In genomic region chrX:86051741-86052140, GRCh38 we compare ENCODE assay signal across 28 cellular contexts.
"Had no signal": no experiment of that assay in that cellular context is flagged by ENCODE, and none has a peak within 500 bp of the region (broad histone marks: within the 10 kb centered on the region; RNA-seq: fewer than 3 reads in every experiment).

No MANE protein-coding gene starts in this region.

- H3K9me3 Mint-ChIP-seq: natural killer cell; stimulated activated memory B cell treated with anti-CD40 and anti-IgM and Interleukin-4, amounts not matched to agents 10 μg/mL and 1 μg/mL and 100 μg/mL, for 72 hours had no signal

- H3K27ac ChIP-seq: hepatocyte, left ventricle myocardium inferior, pancreas, prostate gland, right atrium auricular region, right lobe of liver, stomach, testis, thyroid gland, transverse colon, upper lobe of left lung, vagina had no signal

- DNase-seq: islet precursor cell; left ventricle myocardium inferior; mesendoderm; naive B cell; natural killer cell; nephron progenitor cell; nucleus accumbens; pancreas; posterior cingulate gyrus; right lobe of liver; stimulated activated CD4-positive, alpha-beta T cell treated with anti-CD3 and anti-CD28 coated beads, Interleukin-1b, Interleukin-23, amount 100 ng/mL, for 48 hours; stimulated activated CD4-positive, alpha-beta T cell treated with anti-CD3 and anti-CD28 coated beads, Interleukin-2, amount 100 ng/mL, for 48 hours; stimulated activated CD4-positive, alpha-beta T cell treated with anti-CD3 and anti-CD28 coated beads, Interleukin-4, amount 100 ng/mL, for 4 hours; stimulated activated CD8-positive, alpha-beta memory T cell treated with anti-CD3 and anti-CD28 coated beads, Interleukin-4, amount 100 ng/mL, for 48 hours; stimulated activated naive CD8-positive, alpha-beta T cell treated with anti-CD3 and anti-CD28 coated beads, Interleukin-15, Interleukin-2, amounts not matched to agents 100 U/mL and 50 U/mL, for 24 hours; stomach; testis; thyroid gland; transverse colon; upper lobe of left lung had no signal

- ATAC-seq: natural killer cell; pancreas; right lobe of liver; stimulated activated memory B cell treated with anti-CD40 and anti-IgM and Interleukin-4, amounts not matched to agents 10 μg/mL and 1 μg/mL and 100 μg/mL, for 72 hours; stimulated activated naive CD8-positive, alpha-beta T cell treated with anti-CD3 and anti-CD28 coated beads, Interleukin-15, Interleukin-2, amounts not matched to agents 100 U/mL and 50 U/mL, for 24 hours had no signal

- H3K4me3 ChIP-seq: hepatocyte, left ventricle myocardium inferior, lung, pancreas, prostate gland, right atrium auricular region, right lobe of liver, smooth muscle cell, stomach, testis, thyroid gland, transverse colon, upper lobe of left lung, vagina had no signal

- H3K9me3 ChIP-seq: left ventricle myocardium inferior, pancreas, prostate gland, right atrium auricular region, right lobe of liver, testis, thyroid gland, transverse colon, upper lobe of left lung, vagina had no signal

- H3K36me3 ChIP-seq: left ventricle myocardium inferior, pancreas, prostate gland, right atrium auricular region, right lobe of liver, stomach, thyroid gland, transverse colon, upper lobe of left lung, vagina had no signal

- H3K4me2 ChIP-seq: hepatocyte, smooth muscle cell had no signal

- H3K36me3 Mint-ChIP-seq: mesothelial cell of epicardium; naive B cell; natural killer cell; stimulated activated memory B cell treated with anti-CD40 and anti-IgM and Interleukin-4, amounts not matched to agents 10 μg/mL and 1 μg/mL and 100 μg/mL, for 72 hours had no signal

- H3K4me1 ChIP-seq: left ventricle myocardium inferior, pancreas, prostate gland, right atrium auricular region, right lobe of liver, testis, thyroid gland, transverse colon, upper lobe of left lung, vagina had no signal

- H3K27me3 ChIP-seq: hepatocyte, right atrium auricular region, right lobe of liver, testis, transverse colon, upper lobe of left lung, vagina had no signal

- H3K4me3 Mint-ChIP-seq: mesothelial cell of epicardium; naive B cell; natural killer cell; nephron progenitor cell; stimulated activated memory B cell treated with anti-CD40 and anti-IgM and Interleukin-4, amounts not matched to agents 10 μg/mL and 1 μg/mL and 100 μg/mL, for 72 hours had no signal

- H3K27ac Mint-ChIP-seq: mesothelial cell of epicardium; naive B cell; natural killer cell; nephron progenitor cell; stimulated activated memory B cell treated with anti-CD40 and anti-IgM and Interleukin-4, amounts not matched to agents 10 μg/mL and 1 μg/mL and 100 μg/mL, for 72 hours had no signal

- H2AFZ ChIP-seq: hepatocyte had no signal

- H3K4me1 Mint-ChIP-seq: mesothelial cell of epicardium; naive B cell; natural killer cell; nephron progenitor cell; stimulated activated memory B cell treated with anti-CD40 and anti-IgM and Interleukin-4, amounts not matched to agents 10 μg/mL and 1 μg/mL and 100 μg/mL, for 72 hours had no signal
